Comparison of ENCODE assay signal across 9 cellular contexts in genomic region chr3:141383555-141384129, GRCh38. TPM values are rescaled to one million over a fixed set of nuclear protein-coding genes. Genes with fewer than 3 reads are reported as not detected.
DNase-seq lines count a peak whose midpoint lies in the region; ATAC-seq and TF ChIP-seq lines count a peak whose summit lies in the region.
"Had no signal": no experiment of that assay in that cellular context is flagged by ENCODE, and none has a peak within 500 bp of the region (broad histone marks: within the 10 kb centered on the region; RNA-seq: fewer than 3 reads in every experiment).

No MANE protein-coding gene starts in this region.

- no peak overlapping the region for H3K4me3 Mint-ChIP-seq in activated T-cell treated with anti-CD3 and anti-CD28 coated beads, Interleukin-2, amount 50 U/mL, for 4 hours

- intact Hi-C loops in sigmoid colon (cut with DNase I) = no loop called here

- DNase-seq in ELR (ENCODE audit: low read depth) (peak; percentile 41), NCI-H748 (lab: John Stamatoyannopoulos, UW; ENCODE audit: unreplicated experiment) (peak; percentile 23), sigmoid colon (no peak), NK-92 (lab: John Stamatoyannopoulos, UW; ENCODE audit: unreplicated experiment) (no peak)
- DNase-seq in activated T-cell treated with anti-CD3 and anti-CD28 coated beads, Interleukin-2, amount 50 U/mL, for 4 hours = no peak
- DNase-seq: left colon had no signal

- H3K9me3 ChIP-seq in endocrine pancreas (ENCODE audit: control insufficient read depth, low read length) (no peaks in the 10 kb centered on the region), sigmoid colon (no peaks in the 10 kb centered on the region)

- no peak for TF ChIP-seq EP300 in sigmoid colon (IDR thresholded peaks at IDR 0.05)

- H3K36me3 ChIP-seq in endocrine pancreas (ENCODE audit: control insufficient read depth, insufficient read depth, low read length) = no peaks in the 10 kb centered on the region
- H3K36me3 ChIP-seq in sigmoid colon = no peaks in the 10 kb centered on the region

- no peaks in the 10 kb centered on the region for H3K9me3 Mint-ChIP-seq in activated T-cell treated with anti-CD3 and anti-CD28 coated beads, Interleukin-2, amount 50 U/mL, for 4 hours

- no peak for TF ChIP-seq POLR2A in sigmoid colon (IDR thresholded peaks at IDR 0.05)

- H3K27me3 ChIP-seq in endocrine pancreas (ENCODE audit: control insufficient read depth, insufficient read depth, low read length) (no peaks in the 10 kb centered on the region), sigmoid colon (no peaks in the 10 kb centered on the region)

- H3K27ac ChIP-seq in sigmoid colon = peak overlapping the region; percentile 43 to 70 (median 63)

- H3K4me1 ChIP-seq in endocrine pancreas (ENCODE audit: control insufficient read depth, insufficient read depth, low read length) (peaks cover 6% of the 10 kb centered on the region), sigmoid colon (peaks cover 0 to 45% (median 8%) of the 10 kb centered on the region in 4 donors)

- H3K9ac ChIP-seq in endocrine pancreas (ENCODE audit: control insufficient read depth, insufficient read depth, low read length) = peak overlapping the region; percentile 30

- H3K4me3 ChIP-seq in endocrine pancreas (ENCODE audit: control insufficient read depth, insufficient read depth, low read length) (peak overlapping the region; percentile 83), sigmoid colon (peak overlapping the region in 3 of 4 donors; percentile 2 to 35 (median 26))

- H3K36me3 Mint-ChIP-seq in activated T-cell treated with anti-CD3 and anti-CD28 coated beads, Interleukin-2, amount 50 U/mL, for 4 hours (ENCODE audit: insufficient read depth) = no peaks in the 10 kb centered on the region

- TF ChIP-seq CTCF in sigmoid colon (IDR thresholded peaks at IDR 0.05) = no peak

- H3K27me3 Mint-ChIP-seq in activated T-cell treated with anti-CD3 and anti-CD28 coated beads, Interleukin-2, amount 50 U/mL, for 4 hours (ENCODE audit: low read depth) = no peaks in the 10 kb centered on the region

- peaks cover 13% of the 10 kb centered on the region for H3K4me1 Mint-ChIP-seq in activated T-cell treated with anti-CD3 and anti-CD28 coated beads, Interleukin-2, amount 50 U/mL, for 4 hours (ENCODE audit: low read depth)

- no peak for ATAC-seq in activated T-cell treated with anti-CD3 and anti-CD28 coated beads, Interleukin-2, amount 50 U/mL, for 4 hours
- ATAC-seq in HG02884 (IDR thresholded peaks at IDR 0.05; ENCODE audit: unreplicated experiment) (no peak), GM21723 (IDR thresholded peaks at IDR 0.05; ENCODE audit: unreplicated experiment) (no peak)
- ATAC-seq: left colon had no signal

- 68 to 84% methylated on average over 14 of the region's 14 CpGs for WGBS in sigmoid colon, 2 donors

RNA-seq across cellular contexts. Expression of gene ZBTB38, which starts 15.3 kb away (rescaled TPM):
- 100 to 1,000 TPM; 150 to 178 (median 155) TPM for total RNA-seq in sigmoid colon
- 10 to 100 TPM; 16.8 to 23.1 (median 19.9) TPM for polyA plus RNA-seq in sigmoid colon
- total RNA-seq in activated T-cell treated with anti-CD3 and anti-CD28 coated beads, Interleukin-2, amount 50 U/mL, for 4 hours = 10 to 100 TPM; 15.4 to 22.5 (median 21.0) TPM

Comparison
In these comparisons a context has a peak if more than half of its experiments do, and no peak if none do; other contexts are left out.
1. DNase-seq: peak in ELR (single experiment) and NCI-H748 (single experiment); none in sigmoid colon (single experiment), NK-92 (single experiment) and activated T-cell treated with anti-CD3 and anti-CD28 coated beads, Interleukin-2, amount 50 U/mL, for 4 hours (single experiment).
2. RNA of gene ZBTB38, which starts 15.3 kb away (total RNA-seq): 150 to 178 TPM in sigmoid colon; 15.4 to 22.5 TPM in activated T-cell treated with anti-CD3 and anti-CD28 coated beads, Interleukin-2, amount 50 U/mL, for 4 hours; every median in the first group is over 4 times any median in the second.